ENCODE assay signal across 13 cellular contexts in the genomic region with DNA sequence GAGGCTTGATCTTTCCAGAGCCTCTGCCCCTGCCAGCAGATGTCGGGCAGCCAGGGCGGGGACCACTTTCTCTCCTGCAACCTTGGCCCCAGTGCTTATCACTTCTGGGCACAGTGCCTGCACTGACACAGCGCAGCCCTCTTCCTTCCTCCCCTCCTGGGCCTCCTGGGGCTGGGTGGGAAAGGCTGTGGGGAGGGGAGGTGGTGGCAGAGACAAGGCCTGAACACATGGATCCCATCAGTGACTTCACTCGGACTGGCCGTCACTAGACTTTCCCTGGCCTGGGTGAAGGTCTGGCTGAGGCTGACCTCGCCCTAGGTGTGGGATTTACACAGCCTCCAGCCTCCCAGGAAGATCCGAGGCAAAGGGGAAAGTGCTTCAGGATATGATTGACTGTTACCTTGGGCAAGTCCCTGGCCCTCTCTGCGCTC.
DNase-seq lines count a peak whose midpoint lies in the region; ATAC-seq and TF ChIP-seq lines count a peak whose summit lies in the region.
"Had no signal": no experiment of that assay in that cellular context is flagged by ENCODE, and none has a peak within 500 bp of the region (broad histone marks: within the 10 kb centered on the region; RNA-seq: fewer than 3 reads in every experiment).

No MANE protein-coding gene starts in this region.

- H3K9me3 ChIP-seq in Peyer's patch = no peaks in the 10 kb centered on the region
- peaks cover 3% of the 10 kb centered on the region in 2 donors for H3K9me3 ChIP-seq in neuronal stem cell (replicated peaks in 1 of 2; ENCODE audit: control insufficient read depth in 2 of 2, insufficient read depth in 1 of 2, low read depth in 1 of 2, low read length in 2 of 2)

- TF ChIP-seq CTCF in AG09319 (IDR thresholded peaks at IDR 0.05; ENCODE audit: low read depth, low read length) (no peak), Peyer's patch (IDR thresholded peaks at IDR 0.05) (no peak), foreskin fibroblast (IDR thresholded peaks at IDR 0.05; ENCODE audit: low read depth, low read length) (no peak), progenitor cell of endocrine pancreas (IDR thresholded peaks at IDR 0.05; ENCODE audit: unreplicated experiment) (no peak)

- H3K18ac ChIP-seq in neuronal stem cell (ENCODE audit: low read length) = no peak overlapping the region

- H4K8ac ChIP-seq in neuronal stem cell (ENCODE audit: low read depth, low read length) = no peak overlapping the region

- no peaks in the 10 kb centered on the region for H3K79me1 ChIP-seq in neuronal stem cell (ENCODE audit: low read depth, low read length)

- peak overlapping the region; percentile 14 for H3K23ac ChIP-seq in neuronal stem cell (ENCODE audit: low read depth, low read length, poor library complexity)

- H3K14ac ChIP-seq in neuronal stem cell (ENCODE audit: low read length) = no peak overlapping the region

- no peak overlapping the region for H3K9ac ChIP-seq in neuronal stem cell (ENCODE audit: low read depth, low read length, poor library complexity)

- H3K27me3 ChIP-seq in Peyer's patch = no peaks in the 10 kb centered on the region
- peaks cover 0 to 18% (median 0%) of the 10 kb centered on the region in 3 experiments for H3K27me3 ChIP-seq in neuronal stem cell (ENCODE audit: control insufficient read depth in 3 of 3, insufficient read depth in 3 of 3, low read depth in 1 of 3, low read length in 3 of 3)

- H3K36me3 Mint-ChIP-seq in progenitor cell of endocrine pancreas (ENCODE audit: insufficient read depth) = no peaks in the 10 kb centered on the region
- H3K36me3 Mint-ChIP-seq: IgD-negative memory B cell had no signal

- H3K4me3 Mint-ChIP-seq in progenitor cell of endocrine pancreas (ENCODE audit: low read depth) = no peak overlapping the region
- H3K4me3 Mint-ChIP-seq: CD4-positive, alpha-beta T cell; IgD-negative memory B cell; stimulated activated memory B cell treated with anti-CD40 and anti-IgM and Interleukin-4, amounts not matched to agents 10 μg/mL and 1 μg/mL and 100 μg/mL, for 72 hours had no signal

- no peaks in the 10 kb centered on the region for H3K36me3 ChIP-seq in Peyer's patch
- no peaks in the 10 kb centered on the region for H3K36me3 ChIP-seq in neuronal stem cell (replicated peaks in 1 of 2; ENCODE audit: control insufficient read depth in 2 of 2, insufficient read depth in 2 of 2, low read length in 2 of 2)

- WGBS in neuronal stem cell (ENCODE audit: extremely low coverage in 2 of 2, insufficient read length in 2 of 2, insufficient replicate concordance in 1 of 2), 2 donors = no CpG with 5 or more reads among the region's 8 CpGs

- H3K27ac ChIP-seq in Peyer's patch = peak overlapping the region in 3 of 4 donors; percentile 37 to 67 (median 44)
- H3K27ac ChIP-seq in neuronal stem cell (replicated peaks; ENCODE audit: low read length) = no peak overlapping the region

- ATAC-seq in HG03342 (IDR thresholded peaks at IDR 0.05; ENCODE audit: unreplicated experiment) = no peak
- ATAC-seq: stimulated activated memory B cell treated with anti-CD40 and anti-IgM and Interleukin-4, amounts not matched to agents 10 μg/mL and 1 μg/mL and 100 μg/mL, for 72 hours had no signal

- H3K27me3 Mint-ChIP-seq in progenitor cell of endocrine pancreas = peaks cover 4% of the 10 kb centered on the region
- H3K27me3 Mint-ChIP-seq: CD4-positive, alpha-beta T cell had no signal

- peak; percentile 59 for DNase-seq in AG09319 (ENCODE audit: extremely low read depth, low read depth)
- DNase-seq in Peyer's patch = peak in 2 of 3 donors; percentile 77 to 83
- peak; percentile 72 to 92 for DNase-seq in foreskin fibroblast
- no peak for DNase-seq in neuronal stem cell (ENCODE audit: low spot score)
- DNase-seq in progenitor cell of endocrine pancreas (ENCODE audit: low spot score, unreplicated experiment) = no peak
- no peak for DNase-seq in activated naive CD4-positive, alpha-beta T cell (lab: John Stamatoyannopoulos, UW)
- DNase-seq in NCI-H128 (lab: John Stamatoyannopoulos, UW; ENCODE audit: unreplicated experiment) = no peak
- DNase-seq: midbrain; stimulated activated CD4-positive, alpha-beta T cell treated with anti-CD3 and anti-CD28 coated beads, Interleukin-12 subunit alpha, Interleukin-12 subunit beta, amount 100 ng/mL, for 4 hours had no signal

- H2BK15ac ChIP-seq in neuronal stem cell (ENCODE audit: low read length) = no peak overlapping the region

- H2BK120ac ChIP-seq in neuronal stem cell (ENCODE audit: low read depth, low read length) = no peak overlapping the region

- no peak for TF ChIP-seq POLR2A in Peyer's patch (IDR thresholded peaks at IDR 0.05)

- H3K9me3 Mint-ChIP-seq in progenitor cell of endocrine pancreas (ENCODE audit: low read depth) = peaks cover under 1% of the 10 kb centered on the region
- H3K9me3 Mint-ChIP-seq: CD4-positive, alpha-beta T cell had no signal

- H4K91ac ChIP-seq in neuronal stem cell (ENCODE audit: low read depth, low read length, poor library complexity) = no peak overlapping the region

- H3K4me2 ChIP-seq in neuronal stem cell (ENCODE audit: insufficient read depth, low read length, poor library complexity, severe bottlenecking) = no peak overlapping the region

- no peak overlapping the region for H2AK5ac ChIP-seq in neuronal stem cell (ENCODE audit: low read depth, low read length)

- no peak overlapping the region for H2BK5ac ChIP-seq in neuronal stem cell (ENCODE audit: low read length)

- no peak overlapping the region for H3K4me3 ChIP-seq in Peyer's patch
- H3K4me3 ChIP-seq in foreskin fibroblast (ENCODE audit: low read depth in 1 of 2, low read length in 2 of 2) = no peak overlapping the region
- H3K4me3 ChIP-seq in neuronal stem cell (ENCODE audit: low read length in 2 of 2) = no peak overlapping the region

- H3K27ac Mint-ChIP-seq in progenitor cell of endocrine pancreas = no peak overlapping the region
- H3K27ac Mint-ChIP-seq: CD4-positive, alpha-beta T cell; IgD-negative memory B cell; stimulated activated memory B cell treated with anti-CD40 and anti-IgM and Interleukin-4, amounts not matched to agents 10 μg/mL and 1 μg/mL and 100 μg/mL, for 72 hours had no signal

- H3K4me1 ChIP-seq in Peyer's patch = peaks cover 0 to 48% (median 1%) of the 10 kb centered on the region in 4 donors
- H3K4me1 ChIP-seq in neuronal stem cell (ENCODE audit: control insufficient read depth in 2 of 2, insufficient read depth in 1 of 2, low read depth in 1 of 2, low read length in 2 of 2) = peaks cover 0 to 9% of the 10 kb centered on the region in 2 donors

- no peak overlapping the region for H3K4ac ChIP-seq in neuronal stem cell (ENCODE audit: low read length)

- H3K4me1 Mint-ChIP-seq in progenitor cell of endocrine pancreas (ENCODE audit: low read depth) = no peaks in the 10 kb centered on the region

- no peak overlapping the region for H2AFZ ChIP-seq in neuronal stem cell (ENCODE audit: low read length)

- no peak overlapping the region for H2BK12ac ChIP-seq in neuronal stem cell (ENCODE audit: low read length)

Comparison
In these comparisons a context has a peak if more than half of its experiments do, and no peak if none do; other contexts are left out.
1. DNase-seq: peak in AG09319 (single experiment), Peyer's patch (2 of 3) and foreskin fibroblast (2 of 2); none in neuronal stem cell (single experiment), progenitor cell of endocrine pancreas (single experiment), activated naive CD4-positive, alpha-beta T cell (0 of 4) and NCI-H128 (single experiment).